2 cellular contexts compared by ENCODE assay signal in genomic region chr4:37757121-37757520, GRCh38.
TF ChIP-seq lines count a peak whose summit lies in the region.

No MANE protein-coding gene starts in this region.

TF ChIP-seq in H1, 55 proteins besides CTCF, POLR2A, EP300 and RAD21:
- TF ChIP-seq KDM5A (IDR thresholded peaks at IDR 0.05; ENCODE audit: low read length): no peak
- no peak for TF ChIP-seq CEBPB (IDR thresholded peaks at IDR 0.05; ENCODE audit: low read depth, low read length)
- no peak for TF ChIP-seq GABPA (IDR thresholded peaks at IDR 0.05; ENCODE audit: borderline replicate concordance, insufficient read depth, low read length)
- TF ChIP-seq SUZ12 (IDR thresholded peaks at IDR 0.05; ENCODE audit: low read length): no peak
- TF ChIP-seq SRF (IDR thresholded peaks at IDR 0.05; ENCODE audit: low read depth, low read length): no peak
- TF ChIP-seq E2F6 (IDR thresholded peaks at IDR 0.05): no peak
- TF ChIP-seq TAF1 (IDR thresholded peaks at IDR 0.05; ENCODE audit: low read depth, low read length): no peak
- no peak for TF ChIP-seq TAF7 (optimal IDR thresholded peaks at IDR 0.05; ENCODE audit: borderline replicate concordance, low read depth, low read length)
- no peak for TF ChIP-seq RNF2 (IDR thresholded peaks at IDR 0.05; ENCODE audit: borderline replicate concordance, low read depth, low read length, missing control alignments, poor library complexity, severe bottlenecking)
- no peak for TF ChIP-seq KDM1A (IDR thresholded peaks at IDR 0.05; ENCODE audit: borderline replicate concordance, low read length)
- no peak for TF ChIP-seq KDM4A (IDR thresholded peaks at IDR 0.05; ENCODE audit: low read depth, low read length, severe bottlenecking)

TF ChIP-seq in GM23338, 12 proteins besides CTCF, POLR2A, EP300 and RAD21:
- TF ChIP-seq JUNB (IDR thresholded peaks at IDR 0.05; ENCODE audit: unreplicated experiment): no peak
- TF ChIP-seq NANOG (IDR thresholded peaks at IDR 0.05; ENCODE audit: borderline replicate concordance): no peak
- no peak for TF ChIP-seq REST (IDR thresholded peaks at IDR 0.05; ENCODE audit: unreplicated experiment)
- TF ChIP-seq EZH2 (IDR thresholded peaks at IDR 0.05; ENCODE audit: low read depth, unreplicated experiment): no peak
- no peak for TF ChIP-seq STAT1 (IDR thresholded peaks at IDR 0.05; ENCODE audit: unreplicated experiment)
- TF ChIP-seq POLR2AphosphoS5 (IDR thresholded peaks at IDR 0.05; ENCODE audit: low read depth): no peak
- no peak for TF ChIP-seq ETS1 (IDR thresholded peaks at IDR 0.05)
- TF ChIP-seq, protein P1, sequence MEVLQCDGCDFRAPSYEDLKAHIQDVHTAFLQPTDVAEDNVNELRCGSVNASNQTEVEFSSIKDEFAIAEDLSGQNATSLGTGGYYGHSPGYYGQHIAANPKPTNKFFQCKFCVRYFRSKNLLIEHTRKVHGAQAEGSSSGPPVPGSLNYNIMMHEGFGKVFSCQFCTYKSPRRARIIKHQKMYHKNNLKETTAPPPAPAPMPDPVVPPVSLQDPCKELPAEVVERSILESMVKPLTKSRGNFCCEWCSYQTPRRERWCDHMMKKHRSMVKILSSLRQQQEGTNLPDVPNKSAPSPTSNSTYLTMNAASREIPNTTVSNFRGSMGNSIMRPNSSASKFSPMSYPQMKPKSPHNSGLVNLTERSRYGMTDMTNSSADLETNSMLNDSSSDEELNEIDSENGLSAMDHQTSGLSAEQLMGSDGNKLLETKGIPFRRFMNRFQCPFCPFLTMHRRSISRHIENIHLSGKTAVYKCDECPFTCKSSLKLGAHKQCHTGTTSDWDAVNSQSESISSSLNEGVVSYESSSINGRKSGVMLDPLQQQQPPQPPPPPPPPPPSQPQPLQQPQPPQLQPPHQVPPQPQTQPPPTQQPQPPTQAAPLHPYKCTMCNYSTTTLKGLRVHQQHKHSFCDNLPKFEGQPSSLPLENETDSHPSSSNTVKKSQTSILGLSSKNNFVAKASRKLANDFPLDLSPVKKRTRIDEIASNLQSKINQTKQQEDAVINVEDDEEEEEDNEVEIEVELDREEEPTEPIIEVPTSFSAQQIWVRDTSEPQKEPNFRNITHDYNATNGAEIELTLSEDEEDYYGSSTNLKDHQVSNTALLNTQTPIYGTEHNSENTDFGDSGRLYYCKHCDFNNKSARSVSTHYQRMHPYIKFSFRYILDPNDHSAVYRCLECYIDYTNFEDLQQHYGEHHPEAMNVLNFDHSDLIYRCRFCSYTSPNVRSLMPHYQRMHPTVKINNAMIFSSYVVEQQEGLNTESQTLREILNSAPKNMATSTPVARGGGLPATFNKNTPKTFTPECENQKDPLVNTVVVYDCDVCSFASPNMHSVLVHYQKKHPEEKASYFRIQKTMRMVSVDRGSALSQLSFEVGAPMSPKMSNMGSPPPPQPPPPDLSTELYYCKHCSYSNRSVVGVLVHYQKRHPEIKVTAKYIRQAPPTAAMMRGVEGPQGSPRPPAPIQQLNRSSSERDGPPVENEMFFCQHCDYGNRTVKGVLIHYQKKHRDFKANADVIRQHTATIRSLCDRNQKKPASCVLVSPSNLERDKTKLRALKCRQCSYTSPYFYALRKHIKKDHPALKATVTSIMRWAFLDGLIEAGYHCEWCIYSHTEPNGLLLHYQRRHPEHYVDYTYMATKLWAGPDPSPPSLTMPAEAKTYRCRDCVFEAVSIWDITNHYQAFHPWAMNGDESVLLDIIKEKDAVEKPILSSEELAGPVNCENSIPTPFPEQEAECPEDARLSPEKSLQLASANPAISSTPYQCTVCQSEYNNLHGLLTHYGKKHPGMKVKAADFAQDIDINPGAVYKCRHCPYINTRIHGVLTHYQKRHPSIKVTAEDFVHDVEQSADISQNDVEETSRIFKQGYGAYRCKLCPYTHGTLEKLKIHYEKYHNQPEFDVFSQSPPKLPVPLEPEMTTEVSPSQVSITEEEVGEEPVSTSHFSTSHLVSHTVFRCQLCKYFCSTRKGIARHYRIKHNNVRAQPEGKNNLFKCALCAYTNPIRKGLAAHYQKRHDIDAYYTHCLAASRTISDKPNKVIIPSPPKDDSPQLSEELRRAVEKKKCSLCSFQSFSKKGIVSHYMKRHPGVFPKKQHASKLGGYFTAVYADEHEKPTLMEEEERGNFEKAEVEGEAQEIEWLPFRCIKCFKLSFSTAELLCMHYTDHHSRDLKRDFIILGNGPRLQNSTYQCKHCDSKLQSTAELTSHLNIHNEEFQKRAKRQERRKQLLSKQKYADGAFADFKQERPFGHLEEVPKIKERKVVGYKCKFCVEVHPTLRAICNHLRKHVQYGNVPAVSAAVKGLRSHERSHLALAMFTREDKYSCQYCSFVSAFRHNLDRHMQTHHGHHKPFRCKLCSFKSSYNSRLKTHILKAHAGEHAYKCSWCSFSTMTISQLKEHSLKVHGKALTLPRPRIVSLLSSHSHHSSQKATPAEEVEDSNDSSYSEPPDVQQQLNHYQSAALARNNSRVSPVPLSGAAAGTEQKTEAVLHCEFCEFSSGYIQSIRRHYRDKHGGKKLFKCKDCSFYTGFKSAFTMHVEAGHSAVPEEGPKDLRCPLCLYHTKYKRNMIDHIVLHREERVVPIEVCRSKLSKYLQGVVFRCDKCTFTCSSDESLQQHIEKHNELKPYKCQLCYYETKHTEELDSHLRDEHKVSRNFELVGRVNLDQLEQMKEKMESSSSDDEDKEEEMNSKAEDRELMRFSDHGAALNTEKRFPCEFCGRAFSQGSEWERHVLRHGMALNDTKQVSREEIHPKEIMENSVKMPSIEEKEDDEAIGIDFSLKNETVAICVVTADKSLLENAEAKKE (CRISPR knock-in tag; IDR thresholded peaks at IDR 0.05): no peak
- TF ChIP-seq CREB1 (CRISPR knock-in tag; IDR thresholded peaks at IDR 0.05; ENCODE audit: low read depth): no peak
- TF ChIP-seq EZH2phosphoT487 (IDR thresholded peaks at IDR 0.05; ENCODE audit: unreplicated experiment): no peak
- TF ChIP-seq ZNF331 (CRISPR knock-in tag; IDR thresholded peaks at IDR 0.05; ENCODE audit: low read depth): no peak
- TF ChIP-seq ZNF114 (CRISPR knock-in tag; IDR thresholded peaks at IDR 0.05): no peak
